8 cellular contexts compared by ENCODE assay signal in genomic region chr7:77199008-77199966, GRCh38. TPM values are rescaled to one million over a fixed set of nuclear protein-coding genes. Genes with fewer than 3 reads are reported as not detected.
DNase-seq lines count a peak whose midpoint lies in the region; ATAC-seq and TF ChIP-seq lines count a peak whose summit lies in the region.

Gene FGL2 (minus strand): TSS chr7:77199819. CDS start chr7:77199793, 26 bp downstream.

- DNase-seq in H7 (peak; percentile 36), Peyer's patch (peak; percentile 56 to 84 (median 57)), brain microvascular endothelial cell (peak; percentile 32), immature natural killer cell (peak; percentile 32 to 49 (median 38)), spleen (peak; percentile 85), GM13976 (ENCODE audit: low spot score) (no peak)

- intact Hi-C loops in spleen (cut with DNase I; ENCODE audit: low total_unique reads): no loop called here

- peak within 1 kb of the TSS; percentile 87 to 95 (median 93) for H3K4me3 Mint-ChIP-seq in immature natural killer cell

- ATAC-seq in GM18909 (IDR thresholded peaks at IDR 0.05; ENCODE audit: poor library complexity, unreplicated experiment) (no peak), GM19324 (IDR thresholded peaks at IDR 0.05; ENCODE audit: low FRiP score, unreplicated experiment) (no peak)

- WGBS in spleen, 5 donors: 10 to 15% (median 14%) methylated on average over 15 of the region's 15 CpGs

- peak; percentile 29 to 52 for TF ChIP-seq POLR2A in Peyer's patch (IDR thresholded peaks at IDR 0.05)
- TF ChIP-seq POLR2A in spleen (IDR thresholded peaks at IDR 0.05): peak in 1 of 3 donors; percentile 53

- in situ Hi-C loops in brain microvascular endothelial cell (cut with HindIII; ENCODE audit: low pct_ligation_motif_present, low sequenced_read_pairs): no loop called here
- in situ Hi-C loops in GM13976 (cut with MboI; ENCODE audit: low sequenced_read_pairs, unreplicated experiment): no loop called here

- no peaks in the 10 kb centered on the region for H3K27me3 Mint-ChIP-seq in immature natural killer cell (ENCODE audit: low read depth in 3 of 3)

- H3K4me3 ChIP-seq in H7 (ENCODE audit: insufficient read depth, low read depth, low read length): no peak within 1 kb of the TSS
- peak within 1 kb of the TSS; percentile 28 to 56 (median 40) for H3K4me3 ChIP-seq in Peyer's patch
- peak within 1 kb of the TSS; percentile 34 for H3K4me3 ChIP-seq in brain microvascular endothelial cell (ENCODE audit: low read depth, low read length)
- peak within 1 kb of the TSS; percentile 34 to 71 (median 44) for H3K4me3 ChIP-seq in spleen

- TF ChIP-seq CTCF in Peyer's patch (IDR thresholded peaks at IDR 0.05) (no peak), brain microvascular endothelial cell (IDR thresholded peaks at IDR 0.05; ENCODE audit: low read depth, low read length, missing control alignments) (peak; percentile 9), spleen (IDR thresholded peaks at IDR 0.05 in 8 of 11, conservative IDR thresholded peaks at IDR 0.05 in 3 of 11) (no peak), GM13976 (IDR thresholded peaks at IDR 0.05; ENCODE audit: borderline replicate concordance, control extremely low read depth, extremely low read depth, insufficient read depth, missing control alignments) (no peak)

- H3K36me3 ChIP-seq in H7 (replicated peaks; ENCODE audit: control insufficient read depth, insufficient read depth, low read length) (no peaks in the 10 kb centered on the region), Peyer's patch (no peaks in the 10 kb centered on the region), brain microvascular endothelial cell (replicated peaks) (no peaks in the 10 kb centered on the region), spleen (no peaks in the 10 kb centered on the region)

- peaks cover 55 to 74% of the 10 kb centered on the region in 2 donors for H3K4me1 Mint-ChIP-seq in immature natural killer cell

- H3K36me3 Mint-ChIP-seq in immature natural killer cell: peaks cover 0 to 5% (median 0%) of the 10 kb centered on the region in 3 donors

- peak within 1 kb of the TSS; percentile 88 to 95 (median 92) for H3K27ac Mint-ChIP-seq in immature natural killer cell

- H3K9me3 ChIP-seq in Peyer's patch (no peaks in the 10 kb centered on the region), spleen (no peaks in the 10 kb centered on the region)

- H3K27me3 ChIP-seq in H7 (ENCODE audit: control insufficient read depth, insufficient read depth, low read length) (no peaks in the 10 kb centered on the region), Peyer's patch (no peaks in the 10 kb centered on the region), brain microvascular endothelial cell (replicated peaks) (no peaks in the 10 kb centered on the region), spleen (replicated peaks in 1 of 7) (no peaks in the 10 kb centered on the region)

- no peaks in the 10 kb centered on the region for H3K9me3 Mint-ChIP-seq in immature natural killer cell

- peak within 1 kb of the TSS; percentile 50 to 83 (median 70) for H3K27ac ChIP-seq in Peyer's patch
- H3K27ac ChIP-seq in brain microvascular endothelial cell: no peak within 1 kb of the TSS
- H3K27ac ChIP-seq in spleen: peak within 1 kb of the TSS; percentile 71 to 90 (median 84)

- H3K4me1 ChIP-seq in Peyer's patch (peaks cover 0 to 23% (median under 1%) of the 10 kb centered on the region in 4 donors), spleen (peaks cover 0 to 86% (median 34%) of the 10 kb centered on the region in 6 donors)

RNA-seq across cellular contexts. Expression of gene FGL2, which starts in this region (rescaled TPM):
- total RNA-seq in H7 (2014; rRNA removed; shearing (Covaris generic)): not detected in 2 replicates
- total RNA-seq in Peyer's patch (10 to 100 TPM; 16.1 to 27.2 (median 24.5) TPM), spleen (100 to 1,000 TPM in 6 of 7 donors, 10 to 100 TPM in 1; 97.8 to 204 (median 134) TPM)
- polyA plus RNA-seq in immature natural killer cell (10 to 100 TPM; 32.2 to 59.4 (median 37.9) TPM), spleen (10 to 100 TPM; 13.2 to 14.5 (median 13.7) TPM)

Comparison
In these comparisons a context has a peak if more than half of its experiments do, and no peak if none do; other contexts are left out.
1. RNA of gene FGL2 (total RNA-seq): 97.8 to 204 TPM in spleen and 16.1 to 27.2 TPM in Peyer's patch; not detected in H7; every median in the first group is over 10 times any median in the second.
2. Peak in DNase-seq in H7; RNA of the gene not detected or under 1 TPM.